29 cellular contexts compared by ENCODE assay signal in the genomic region with DNA sequence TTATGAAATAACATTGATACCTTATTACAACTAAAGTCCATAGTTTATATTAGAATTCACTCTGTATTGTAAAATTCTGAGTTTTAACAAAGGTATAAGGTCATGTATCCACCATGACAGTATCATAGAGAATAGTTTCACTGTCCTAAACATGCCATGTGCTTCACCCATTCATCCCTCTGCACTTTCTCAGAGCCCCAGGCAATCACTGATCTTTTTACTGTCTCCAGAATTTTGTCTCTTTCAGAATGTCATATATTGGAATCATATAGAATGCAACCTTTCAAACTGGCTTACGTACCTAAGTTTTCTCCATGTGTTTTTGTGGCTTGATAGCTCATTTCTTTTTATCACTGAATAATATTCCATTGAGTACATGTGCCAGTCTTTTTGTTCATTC.
"Had no signal": no experiment of that assay in that cellular context is flagged by ENCODE, and none has a peak within 500 bp of the region (broad histone marks: within the 10 kb centered on the region; RNA-seq: fewer than 3 reads in every experiment).

No MANE protein-coding gene starts in this region.

- H3K9me3 ChIP-seq: stomach, suprapubic skin, testis, thoracic aorta, thyroid gland, tibial artery, tibial nerve, transverse colon, upper lobe of left lung, upper lobe of right lung, uterus, vagina had no signal

- DNase-seq: stimulated activated CD4-positive, alpha-beta T cell treated with anti-CD3 and anti-CD28 coated beads, Interleukin-2, amount 100 ng/mL, for 48 hours; stimulated activated CD4-positive, alpha-beta T cell treated with anti-CD3 and anti-CD28 coated beads, Interleukin-4, amount 100 ng/mL, for 1 hour; stimulated activated CD4-positive, alpha-beta T cell treated with anti-CD3 and anti-CD28 coated beads, Interleukin-4, amount 100 ng/mL, for 24 hours; stimulated activated CD4-positive, alpha-beta T cell treated with anti-CD3 and anti-CD28 coated beads, Interleukin-4, amount 100 ng/mL, for 4 hours; stimulated activated CD8-positive, alpha-beta memory T cell treated with anti-CD3 and anti-CD28 coated beads, Interleukin-4, amount 100 ng/mL, for 48 hours; stimulated activated naive B cell treated with anti-CD40 and anti-IgM and Interleukin-4, amounts not matched to agents 10 μg/mL and 1 μg/mL and 100 μg/mL, for 72 hours; stimulated activated naive CD4-positive, alpha-beta T cell; stimulated activated naive CD4-positive, alpha-beta T cell treated with Interleukin-2 at 50 U/mL for 16 hours; stimulated activated naive CD8-positive, alpha-beta T cell treated with anti-CD3 and anti-CD28 coated beads, Interleukin-15, amount 100 ng/mL, for 72 hours; stimulated activated naive CD8-positive, alpha-beta T cell treated with anti-CD3 and anti-CD28 coated beads, Interleukin-15, Interleukin-2, amounts not matched to agents 100 U/mL and 50 U/mL, for 24 hours; stomach; substantia nigra; testis; thyroid gland; tibial artery; transverse colon; trophoblast cell; upper lobe of left lung; upper lobe of right lung; uterus had no signal

- H3K27me3 ChIP-seq: stomach, suprapubic skin, testis, thyroid gland, tibial artery, tibial nerve, transverse colon, upper lobe of left lung, upper lobe of right lung, uterus, vagina had no signal

- H3K27me3 Mint-ChIP-seq: stimulated activated memory B cell treated with anti-CD40 and anti-IgM and Interleukin-4, amounts not matched to agents 10 μg/mL and 1 μg/mL and 100 μg/mL, for 72 hours; stimulated activated naive B cell treated with anti-CD40 and anti-IgM and Interleukin-4, amounts not matched to agents 10 μg/mL and 1 μg/mL and 100 μg/mL, for 72 hours; stimulated activated naive CD8-positive, alpha-beta T cell treated with anti-CD3 and anti-CD28 coated beads, Interleukin-15, amount 100 ng/mL, for 72 hours; stimulated activated naive CD8-positive, alpha-beta T cell treated with anti-CD3 and anti-CD28 coated beads, Interleukin-15, Interleukin-2, amounts not matched to agents 100 ng/mL and 50 ng/mL, for 24 hours; type B pancreatic cell had no signal

- H3K4me1 Mint-ChIP-seq: stimulated activated effector memory CD8-positive, alpha-beta T cell treated with anti-CD3 and anti-CD28 coated beads, Interleukin-12 subunit alpha, Interleukin-12 subunit beta, amount 100 ng/mL, for 72 hours; stimulated activated memory B cell treated with anti-CD40 and anti-IgM and Interleukin-4, amounts not matched to agents 10 μg/mL and 1 μg/mL and 100 μg/mL, for 72 hours; stimulated activated naive B cell treated with anti-CD40 and anti-IgM and Interleukin-4, amounts not matched to agents 10 μg/mL and 1 μg/mL and 100 μg/mL, for 72 hours; stimulated activated naive CD8-positive, alpha-beta T cell treated with anti-CD3 and anti-CD28 coated beads, Interleukin-15, amount 100 ng/mL, for 72 hours had no signal

- ATAC-seq: stimulated activated effector memory CD8-positive, alpha-beta T cell treated with anti-CD3 and anti-CD28 coated beads, Interleukin-12 subunit alpha, Interleukin-12 subunit beta, amount 100 ng/mL, for 72 hours; stimulated activated memory B cell treated with anti-CD40 and anti-IgM and Interleukin-4, amounts not matched to agents 10 μg/mL and 1 μg/mL and 100 μg/mL, for 72 hours; stimulated activated naive B cell treated with anti-CD40 and anti-IgM and Interleukin-4, amounts not matched to agents 10 μg/mL and 1 μg/mL and 100 μg/mL, for 72 hours; stimulated activated naive CD8-positive, alpha-beta T cell treated with anti-CD3 and anti-CD28 coated beads, Interleukin-15, amount 100 ng/mL, for 72 hours; stimulated activated naive CD8-positive, alpha-beta T cell treated with anti-CD3 and anti-CD28 coated beads, Interleukin-15, Interleukin-2, amounts not matched to agents 100 U/mL and 50 U/mL, for 24 hours; upper lobe of right lung had no signal

- H3K36me3 Mint-ChIP-seq: stimulated activated effector memory CD8-positive, alpha-beta T cell treated with anti-CD3 and anti-CD28 coated beads, Interleukin-12 subunit alpha, Interleukin-12 subunit beta, amount 100 ng/mL, for 72 hours; stimulated activated memory B cell treated with anti-CD40 and anti-IgM and Interleukin-4, amounts not matched to agents 10 μg/mL and 1 μg/mL and 100 μg/mL, for 72 hours; stimulated activated naive B cell treated with anti-CD40 and anti-IgM and Interleukin-4, amounts not matched to agents 10 μg/mL and 1 μg/mL and 100 μg/mL, for 72 hours; type B pancreatic cell had no signal

- H3K4me1 ChIP-seq: stomach, suprapubic skin, testis, thyroid gland, tibial artery, transverse colon, upper lobe of left lung, upper lobe of right lung, uterus, vagina had no signal

- H3K27ac ChIP-seq: stomach, suprapubic skin, testis, thoracic aorta, thyroid gland, tibial artery, tibial nerve, transverse colon, upper lobe of left lung, upper lobe of right lung, uterus, vagina had no signal

- FAIRE-seq: urothelium cell line had no signal

- H3K27ac Mint-ChIP-seq: stimulated activated effector memory CD8-positive, alpha-beta T cell treated with anti-CD3 and anti-CD28 coated beads, Interleukin-12 subunit alpha, Interleukin-12 subunit beta, amount 100 ng/mL, for 72 hours; stimulated activated memory B cell treated with anti-CD40 and anti-IgM and Interleukin-4, amounts not matched to agents 10 μg/mL and 1 μg/mL and 100 μg/mL, for 72 hours; stimulated activated naive B cell treated with anti-CD40 and anti-IgM and Interleukin-4, amounts not matched to agents 10 μg/mL and 1 μg/mL and 100 μg/mL, for 72 hours; stimulated activated naive CD8-positive, alpha-beta T cell treated with anti-CD3 and anti-CD28 coated beads, Interleukin-15, amount 100 ng/mL, for 72 hours; stimulated activated naive CD8-positive, alpha-beta T cell treated with anti-CD3 and anti-CD28 coated beads, Interleukin-15, Interleukin-2, amounts not matched to agents 100 ng/mL and 50 ng/mL, for 24 hours; type B pancreatic cell had no signal

- H3K4me3 ChIP-seq: stomach, suprapubic skin, testis, thoracic aorta, thyroid gland, tibial artery, tibial nerve, transverse colon, upper lobe of left lung, upper lobe of right lung, uterus, vagina had no signal

- H3K4me3 Mint-ChIP-seq: stimulated activated effector memory CD8-positive, alpha-beta T cell treated with anti-CD3 and anti-CD28 coated beads, Interleukin-12 subunit alpha, Interleukin-12 subunit beta, amount 100 ng/mL, for 72 hours; stimulated activated memory B cell treated with anti-CD40 and anti-IgM and Interleukin-4, amounts not matched to agents 10 μg/mL and 1 μg/mL and 100 μg/mL, for 72 hours; stimulated activated naive B cell treated with anti-CD40 and anti-IgM and Interleukin-4, amounts not matched to agents 10 μg/mL and 1 μg/mL and 100 μg/mL, for 72 hours; stimulated activated naive CD8-positive, alpha-beta T cell treated with anti-CD3 and anti-CD28 coated beads, Interleukin-15, amount 100 ng/mL, for 72 hours; stimulated activated naive CD8-positive, alpha-beta T cell treated with anti-CD3 and anti-CD28 coated beads, Interleukin-15, Interleukin-2, amounts not matched to agents 100 ng/mL and 50 ng/mL, for 24 hours; type B pancreatic cell had no signal

- H3K36me3 ChIP-seq: stomach, suprapubic skin, thoracic aorta, thyroid gland, tibial artery, tibial nerve, transverse colon, upper lobe of left lung, upper lobe of right lung, uterus, vagina had no signal

- H3K9me3 Mint-ChIP-seq: stimulated activated effector memory CD8-positive, alpha-beta T cell treated with anti-CD3 and anti-CD28 coated beads, Interleukin-12 subunit alpha, Interleukin-12 subunit beta, amount 100 ng/mL, for 72 hours; stimulated activated memory B cell treated with anti-CD40 and anti-IgM and Interleukin-4, amounts not matched to agents 10 μg/mL and 1 μg/mL and 100 μg/mL, for 72 hours; stimulated activated naive B cell treated with anti-CD40 and anti-IgM and Interleukin-4, amounts not matched to agents 10 μg/mL and 1 μg/mL and 100 μg/mL, for 72 hours; stimulated activated naive CD8-positive, alpha-beta T cell treated with anti-CD3 and anti-CD28 coated beads, Interleukin-15, amount 100 ng/mL, for 72 hours; stimulated activated naive CD8-positive, alpha-beta T cell treated with anti-CD3 and anti-CD28 coated beads, Interleukin-15, Interleukin-2, amounts not matched to agents 100 ng/mL and 50 ng/mL, for 24 hours; type B pancreatic cell had no signal
